ENCODE assay signal across 1 cellular context in the genomic region with DNA sequence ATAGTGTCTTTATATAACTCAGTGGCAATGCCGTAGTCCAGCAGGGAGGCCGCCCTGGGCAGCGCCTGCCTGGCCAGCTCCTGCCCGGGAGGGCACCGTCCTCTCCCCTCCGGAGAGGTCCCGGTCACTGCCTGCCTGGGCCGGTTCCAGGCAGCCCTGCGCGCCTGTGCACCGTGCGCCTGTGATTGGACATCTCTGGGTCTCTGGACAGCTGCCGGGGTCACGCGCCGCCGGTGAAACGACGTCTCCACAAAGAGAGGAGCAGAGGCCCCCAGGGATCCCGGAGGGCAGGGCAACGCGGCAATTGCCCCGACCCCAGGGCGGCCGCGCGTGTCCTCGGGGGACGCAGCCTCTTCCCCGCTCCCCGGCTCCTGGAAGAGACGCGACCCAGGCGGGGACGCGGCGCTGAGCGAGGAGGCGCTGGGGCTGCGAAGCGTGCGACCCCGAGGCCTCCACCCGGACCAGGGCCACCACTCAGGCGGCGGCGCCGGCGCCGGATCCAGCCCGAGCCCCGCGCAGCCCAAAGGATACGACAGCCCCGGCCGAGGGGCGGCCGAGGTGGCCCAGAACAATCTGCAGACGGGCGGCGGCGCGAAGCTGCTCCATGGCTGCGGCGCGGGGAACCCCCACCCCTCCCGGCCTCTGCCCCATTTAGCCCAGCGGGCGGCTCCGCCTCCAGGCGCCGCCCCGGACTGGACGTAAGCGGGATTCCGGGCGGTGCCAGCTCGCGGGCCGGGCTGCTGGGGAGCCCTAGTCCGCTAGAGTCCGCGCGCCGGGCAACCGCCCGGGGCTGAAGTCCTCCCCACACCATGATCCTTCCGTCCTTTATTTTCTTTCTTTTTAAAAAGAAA.
TF ChIP-seq lines count a peak whose summit lies in the region.

A gene (minus strand): TSS at position 628 of the 851 bp plus-strand sequence. CDS start 22 bp downstream, at position 606.

TF ChIP-seq in HepG2, 621 proteins besides CTCF, POLR2A, EP300 and RAD21 (continued from another document and continues in another):
- TF ChIP-seq, protein P1, sequence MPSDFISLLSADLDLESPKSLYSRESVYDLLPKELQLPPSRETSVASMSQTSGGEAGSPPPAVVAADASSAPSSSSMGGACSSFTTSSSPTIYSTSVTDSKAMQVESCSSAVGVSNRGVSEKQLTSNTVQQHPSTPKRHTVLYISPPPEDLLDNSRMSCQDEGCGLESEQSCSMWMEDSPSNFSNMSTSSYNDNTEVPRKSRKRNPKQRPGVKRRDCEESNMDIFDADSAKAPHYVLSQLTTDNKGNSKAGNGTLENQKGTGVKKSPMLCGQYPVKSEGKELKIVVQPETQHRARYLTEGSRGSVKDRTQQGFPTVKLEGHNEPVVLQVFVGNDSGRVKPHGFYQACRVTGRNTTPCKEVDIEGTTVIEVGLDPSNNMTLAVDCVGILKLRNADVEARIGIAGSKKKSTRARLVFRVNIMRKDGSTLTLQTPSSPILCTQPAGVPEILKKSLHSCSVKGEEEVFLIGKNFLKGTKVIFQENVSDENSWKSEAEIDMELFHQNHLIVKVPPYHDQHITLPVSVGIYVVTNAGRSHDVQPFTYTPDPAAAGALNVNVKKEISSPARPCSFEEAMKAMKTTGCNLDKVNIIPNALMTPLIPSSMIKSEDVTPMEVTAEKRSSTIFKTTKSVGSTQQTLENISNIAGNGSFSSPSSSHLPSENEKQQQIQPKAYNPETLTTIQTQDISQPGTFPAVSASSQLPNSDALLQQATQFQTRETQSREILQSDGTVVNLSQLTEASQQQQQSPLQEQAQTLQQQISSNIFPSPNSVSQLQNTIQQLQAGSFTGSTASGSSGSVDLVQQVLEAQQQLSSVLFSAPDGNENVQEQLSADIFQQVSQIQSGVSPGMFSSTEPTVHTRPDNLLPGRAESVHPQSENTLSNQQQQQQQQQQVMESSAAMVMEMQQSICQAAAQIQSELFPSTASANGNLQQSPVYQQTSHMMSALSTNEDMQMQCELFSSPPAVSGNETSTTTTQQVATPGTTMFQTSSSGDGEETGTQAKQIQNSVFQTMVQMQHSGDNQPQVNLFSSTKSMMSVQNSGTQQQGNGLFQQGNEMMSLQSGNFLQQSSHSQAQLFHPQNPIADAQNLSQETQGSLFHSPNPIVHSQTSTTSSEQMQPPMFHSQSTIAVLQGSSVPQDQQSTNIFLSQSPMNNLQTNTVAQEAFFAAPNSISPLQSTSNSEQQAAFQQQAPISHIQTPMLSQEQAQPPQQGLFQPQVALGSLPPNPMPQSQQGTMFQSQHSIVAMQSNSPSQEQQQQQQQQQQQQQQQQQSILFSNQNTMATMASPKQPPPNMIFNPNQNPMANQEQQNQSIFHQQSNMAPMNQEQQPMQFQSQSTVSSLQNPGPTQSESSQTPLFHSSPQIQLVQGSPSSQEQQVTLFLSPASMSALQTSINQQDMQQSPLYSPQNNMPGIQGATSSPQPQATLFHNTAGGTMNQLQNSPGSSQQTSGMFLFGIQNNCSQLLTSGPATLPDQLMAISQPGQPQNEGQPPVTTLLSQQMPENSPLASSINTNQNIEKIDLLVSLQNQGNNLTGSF (CRISPR knock-in tag; IDR thresholded peaks at IDR 0.05) = peak; percentile 66; the same call in 1 of the 2 replicates
- TF ChIP-seq ZNF878 (CRISPR knock-in tag; IDR thresholded peaks at IDR 0.05) (peak; percentile 23; the same call in 1 of the 2 replicates), RNF2 (conservative IDR thresholded peaks at IDR 0.05; ENCODE audit: low read depth) (peak; percentile 88; the same call in 1 of the 2 replicates), ZNF577 (CRISPR knock-in tag; IDR thresholded peaks at IDR 0.05; ENCODE audit: borderline replicate concordance, low read depth) (no peak), RFX3 (CRISPR knock-in tag; IDR thresholded peaks at IDR 0.05) (no peak), ETV5 (CRISPR knock-in tag; IDR thresholded peaks at IDR 0.05; ENCODE audit: borderline replicate concordance) (peak; percentile 22; the same call in 1 of the 2 replicates), ZNF160 (CRISPR knock-in tag; IDR thresholded peaks at IDR 0.05) (peak; percentile 55; the same call in 1 of the 2 replicates), ZNF83 (CRISPR knock-in tag; IDR thresholded peaks at IDR 0.05; ENCODE audit: borderline replicate concordance) (no peak), ZNF713 (CRISPR knock-in tag; IDR thresholded peaks at IDR 0.05) (no peak), ZNF136 (CRISPR knock-in tag; IDR thresholded peaks at IDR 0.05; ENCODE audit: low read depth) (no peak), TMF1 (CRISPR knock-in tag; IDR thresholded peaks at IDR 0.05; ENCODE audit: low read depth) (peak; percentile 65; the same call in 1 of the 2 replicates), ZNF451 (CRISPR knock-in tag; IDR thresholded peaks at IDR 0.05) (0 out of 2 replicates have a peak, but pooled peaks have one; percentile 30), CREB1 (IDR thresholded peaks at IDR 0.05) (no peak), CREB1 (CRISPR knock-in tag; IDR thresholded peaks at IDR 0.05) (no peak), SETDB1 (CRISPR knock-in tag; IDR thresholded peaks at IDR 0.05; ENCODE audit: borderline replicate concordance) (no peak), SRSF9 (IDR thresholded peaks at IDR 0.05; ENCODE audit: borderline replicate concordance, insufficient read depth, low read depth, low read length, poor library complexity, severe bottlenecking) (no peak), PAWR (CRISPR knock-in tag; IDR thresholded peaks at IDR 0.05; ENCODE audit: borderline replicate concordance) (no peak), ZNF432 (CRISPR knock-in tag; IDR thresholded peaks at IDR 0.05; ENCODE audit: borderline replicate concordance) (no peak), CBFB (CRISPR knock-in tag; IDR thresholded peaks at IDR 0.05) (no peak), MEF2D (CRISPR knock-in tag; IDR thresholded peaks at IDR 0.05) (no peak), NFKB2 (CRISPR knock-in tag; IDR thresholded peaks at IDR 0.05; ENCODE audit: borderline replicate concordance) (peak; percentile 63; the same call in 1 of the 2 replicates), NFKBIZ (CRISPR knock-in tag; IDR thresholded peaks at IDR 0.05) (peak; percentile 20; the same call in 1 of the 2 replicates), ZNF232 (CRISPR knock-in tag; IDR thresholded peaks at IDR 0.05; ENCODE audit: borderline replicate concordance) (no peak), ZNF816 (CRISPR knock-in tag; IDR thresholded peaks at IDR 0.05; ENCODE audit: borderline replicate concordance) (no peak; the same call in 1 of the 2 replicates), ZNF766 (CRISPR knock-in tag; IDR thresholded peaks at IDR 0.05; ENCODE audit: borderline replicate concordance) (no peak), XRCC5 (optimal IDR thresholded peaks at IDR 0.05; ENCODE audit: low read length) (peak; percentile 21), ZBTB3 (CRISPR knock-in tag; IDR thresholded peaks at IDR 0.05; ENCODE audit: borderline replicate concordance, low read depth) (no peak), ZNF773 (CRISPR knock-in tag; IDR thresholded peaks at IDR 0.05; ENCODE audit: borderline replicate concordance) (0 out of 2 replicates have a peak, but pooled peaks have one; percentile 52), ZFAT (CRISPR knock-in tag; conservative IDR thresholded peaks at IDR 0.05) (no peak)
- TF ChIP-seq, protein P2, sequence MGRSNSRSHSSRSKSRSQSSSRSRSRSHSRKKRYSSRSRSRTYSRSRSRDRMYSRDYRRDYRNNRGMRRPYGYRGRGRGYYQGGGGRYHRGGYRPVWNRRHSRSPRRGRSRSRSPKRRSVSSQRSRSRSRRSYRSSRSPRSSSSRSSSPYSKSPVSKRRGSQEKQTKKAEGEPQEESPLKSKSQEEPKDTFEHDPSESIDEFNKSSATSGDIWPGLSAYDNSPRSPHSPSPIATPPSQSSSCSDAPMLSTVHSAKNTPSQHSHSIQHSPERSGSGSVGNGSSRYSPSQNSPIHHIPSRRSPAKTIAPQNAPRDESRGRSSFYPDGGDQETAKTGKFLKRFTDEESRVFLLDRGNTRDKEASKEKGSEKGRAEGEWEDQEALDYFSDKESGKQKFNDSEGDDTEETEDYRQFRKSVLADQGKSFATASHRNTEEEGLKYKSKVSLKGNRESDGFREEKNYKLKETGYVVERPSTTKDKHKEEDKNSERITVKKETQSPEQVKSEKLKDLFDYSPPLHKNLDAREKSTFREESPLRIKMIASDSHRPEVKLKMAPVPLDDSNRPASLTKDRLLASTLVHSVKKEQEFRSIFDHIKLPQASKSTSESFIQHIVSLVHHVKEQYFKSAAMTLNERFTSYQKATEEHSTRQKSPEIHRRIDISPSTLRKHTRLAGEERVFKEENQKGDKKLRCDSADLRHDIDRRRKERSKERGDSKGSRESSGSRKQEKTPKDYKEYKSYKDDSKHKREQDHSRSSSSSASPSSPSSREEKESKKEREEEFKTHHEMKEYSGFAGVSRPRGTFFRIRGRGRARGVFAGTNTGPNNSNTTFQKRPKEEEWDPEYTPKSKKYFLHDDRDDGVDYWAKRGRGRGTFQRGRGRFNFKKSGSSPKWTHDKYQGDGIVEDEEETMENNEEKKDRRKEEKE (IDR thresholded peaks at IDR 0.05) = no peak
- TF ChIP-seq, protein P3, sequence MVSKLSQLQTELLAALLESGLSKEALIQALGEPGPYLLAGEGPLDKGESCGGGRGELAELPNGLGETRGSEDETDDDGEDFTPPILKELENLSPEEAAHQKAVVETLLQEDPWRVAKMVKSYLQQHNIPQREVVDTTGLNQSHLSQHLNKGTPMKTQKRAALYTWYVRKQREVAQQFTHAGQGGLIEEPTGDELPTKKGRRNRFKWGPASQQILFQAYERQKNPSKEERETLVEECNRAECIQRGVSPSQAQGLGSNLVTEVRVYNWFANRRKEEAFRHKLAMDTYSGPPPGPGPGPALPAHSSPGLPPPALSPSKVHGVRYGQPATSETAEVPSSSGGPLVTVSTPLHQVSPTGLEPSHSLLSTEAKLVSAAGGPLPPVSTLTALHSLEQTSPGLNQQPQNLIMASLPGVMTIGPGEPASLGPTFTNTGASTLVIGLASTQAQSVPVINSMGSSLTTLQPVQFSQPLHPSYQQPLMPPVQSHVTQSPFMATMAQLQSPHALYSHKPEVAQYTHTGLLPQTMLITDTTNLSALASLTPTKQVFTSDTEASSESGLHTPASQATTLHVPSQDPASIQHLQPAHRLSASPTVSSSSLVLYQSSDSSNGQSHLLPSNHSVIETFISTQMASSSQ (IDR thresholded peaks at IDR 0.05; ENCODE audit: low read depth) = no peak
- TF ChIP-seq, protein P3 (CRISPR knock-in tag; IDR thresholded peaks at IDR 0.05; ENCODE audit: borderline replicate concordance) = no peak
- TF ChIP-seq, protein P4, sequence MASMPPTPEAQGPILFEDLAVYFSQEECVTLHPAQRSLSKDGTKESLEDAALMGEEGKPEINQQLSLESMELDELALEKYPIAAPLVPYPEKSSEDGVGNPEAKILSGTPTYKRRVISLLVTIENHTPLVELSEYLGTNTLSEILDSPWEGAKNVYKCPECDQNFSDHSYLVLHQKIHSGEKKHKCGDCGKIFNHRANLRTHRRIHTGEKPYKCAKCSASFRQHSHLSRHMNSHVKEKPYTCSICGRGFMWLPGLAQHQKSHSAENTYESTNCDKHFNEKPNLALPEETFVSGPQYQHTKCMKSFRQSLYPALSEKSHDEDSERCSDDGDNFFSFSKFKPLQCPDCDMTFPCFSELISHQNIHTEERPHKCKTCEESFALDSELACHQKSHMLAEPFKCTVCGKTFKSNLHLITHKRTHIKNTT (CRISPR knock-in tag; IDR thresholded peaks at IDR 0.05) = no peak
- TF ChIP-seq, protein P5, sequence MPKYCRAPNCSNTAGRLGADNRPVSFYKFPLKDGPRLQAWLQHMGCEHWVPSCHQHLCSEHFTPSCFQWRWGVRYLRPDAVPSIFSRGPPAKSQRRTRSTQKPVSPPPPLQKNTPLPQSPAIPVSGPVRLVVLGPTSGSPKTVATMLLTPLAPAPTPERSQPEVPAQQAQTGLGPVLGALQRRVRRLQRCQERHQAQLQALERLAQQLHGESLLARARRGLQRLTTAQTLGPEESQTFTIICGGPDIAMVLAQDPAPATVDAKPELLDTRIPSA (CRISPR knock-in tag; IDR thresholded peaks at IDR 0.05; ENCODE audit: borderline replicate concordance) = peak; percentile 27; the same call in 1 of the 2 replicates
- TF ChIP-seq, protein P6, sequence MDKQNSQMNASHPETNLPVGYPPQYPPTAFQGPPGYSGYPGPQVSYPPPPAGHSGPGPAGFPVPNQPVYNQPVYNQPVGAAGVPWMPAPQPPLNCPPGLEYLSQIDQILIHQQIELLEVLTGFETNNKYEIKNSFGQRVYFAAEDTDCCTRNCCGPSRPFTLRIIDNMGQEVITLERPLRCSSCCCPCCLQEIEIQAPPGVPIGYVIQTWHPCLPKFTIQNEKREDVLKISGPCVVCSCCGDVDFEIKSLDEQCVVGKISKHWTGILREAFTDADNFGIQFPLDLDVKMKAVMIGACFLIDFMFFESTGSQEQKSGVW (CRISPR knock-in tag; IDR thresholded peaks at IDR 0.05; ENCODE audit: borderline replicate concordance) = no peak
- TF ChIP-seq, protein P7, sequence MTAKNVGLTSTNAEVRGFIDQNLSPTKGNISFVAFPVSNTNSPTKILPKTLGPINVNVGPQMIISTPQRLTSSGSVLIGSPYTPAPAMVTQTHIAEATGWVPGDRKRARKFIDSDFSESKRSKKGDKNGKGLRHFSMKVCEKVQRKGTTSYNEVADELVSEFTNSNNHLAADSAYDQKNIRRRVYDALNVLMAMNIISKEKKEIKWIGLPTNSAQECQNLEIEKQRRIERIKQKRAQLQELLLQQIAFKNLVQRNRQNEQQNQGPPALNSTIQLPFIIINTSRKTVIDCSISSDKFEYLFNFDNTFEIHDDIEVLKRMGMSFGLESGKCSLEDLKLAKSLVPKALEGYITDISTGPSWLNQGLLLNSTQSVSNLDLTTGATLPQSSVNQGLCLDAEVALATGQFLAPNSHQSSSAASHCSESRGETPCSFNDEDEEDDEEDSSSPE (CRISPR knock-in tag; IDR thresholded peaks at IDR 0.05) = peak; percentile 70
- TF ChIP-seq, protein P8, sequence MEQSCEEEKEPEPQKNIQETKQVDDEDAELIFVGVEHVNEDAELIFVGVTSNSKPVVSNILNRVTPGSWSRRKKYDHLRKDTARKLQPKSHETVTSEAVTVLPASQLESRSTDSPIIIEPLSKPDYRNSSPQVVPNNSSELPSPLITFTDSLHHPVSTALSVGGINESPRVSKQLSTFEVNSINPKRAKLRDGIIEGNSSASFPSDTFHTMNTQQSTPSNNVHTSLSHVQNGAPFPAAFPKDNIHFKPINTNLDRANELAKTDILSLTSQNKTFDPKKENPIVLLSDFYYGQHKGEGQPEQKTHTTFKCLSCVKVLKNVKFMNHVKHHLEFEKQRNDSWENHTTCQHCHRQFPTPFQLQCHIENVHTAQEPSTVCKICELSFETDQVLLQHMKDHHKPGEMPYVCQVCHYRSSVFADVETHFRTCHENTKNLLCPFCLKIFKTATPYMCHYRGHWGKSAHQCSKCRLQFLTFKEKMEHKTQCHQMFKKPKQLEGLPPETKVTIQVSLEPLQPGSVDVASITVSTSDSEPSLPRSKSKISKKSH (CRISPR knock-in tag; IDR thresholded peaks at IDR 0.05; ENCODE audit: borderline replicate concordance) = no peak
